Comparison of ENCODE assay signal across 1 cellular context in the genomic region with DNA sequence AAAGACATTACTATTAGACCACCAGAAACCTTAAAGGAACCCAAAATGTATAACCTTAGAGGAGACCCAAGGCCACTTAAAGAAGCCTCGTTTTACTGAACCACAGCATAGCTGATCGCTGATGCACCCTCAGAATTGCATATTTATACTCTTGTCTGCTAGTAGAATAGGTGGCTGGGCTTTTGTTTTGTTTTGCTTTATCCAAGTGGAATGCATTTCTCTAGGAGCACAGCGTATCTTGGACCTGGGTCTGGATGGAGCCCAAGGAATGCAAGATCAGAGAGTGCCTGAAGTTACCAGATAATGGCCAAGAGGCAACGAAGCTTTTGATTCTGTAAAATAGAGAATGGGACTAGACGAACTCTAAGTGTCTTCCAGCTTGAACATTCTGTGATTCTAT.
TF ChIP-seq lines count a peak whose summit lies in the region.

No MANE protein-coding gene starts in this region.

TF ChIP-seq in IMR-90, 13 proteins besides CTCF, POLR2A, EP300 and RAD21 (continued from another document):
- TF ChIP-seq, protein P1, sequence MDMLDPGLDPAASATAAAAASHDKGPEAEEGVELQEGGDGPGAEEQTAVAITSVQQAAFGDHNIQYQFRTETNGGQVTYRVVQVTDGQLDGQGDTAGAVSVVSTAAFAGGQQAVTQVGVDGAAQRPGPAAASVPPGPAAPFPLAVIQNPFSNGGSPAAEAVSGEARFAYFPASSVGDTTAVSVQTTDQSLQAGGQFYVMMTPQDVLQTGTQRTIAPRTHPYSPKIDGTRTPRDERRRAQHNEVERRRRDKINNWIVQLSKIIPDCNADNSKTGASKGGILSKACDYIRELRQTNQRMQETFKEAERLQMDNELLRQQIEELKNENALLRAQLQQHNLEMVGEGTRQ (IDR thresholded peaks at IDR 0.05; ENCODE audit: low read depth, low read length): no peak
- TF ChIP-seq CHD1 (IDR thresholded peaks at IDR 0.05; ENCODE audit: low read depth, low read length) (no peak), MAZ (IDR thresholded peaks at IDR 0.05; ENCODE audit: borderline replicate concordance, low read depth, low read length) (no peak)
